Comparison of ENCODE assay signal across 20 cellular contexts in genomic region chr2:50346104-50346503, GRCh38.
DNase-seq lines count a peak whose midpoint lies in the region; ATAC-seq, FAIRE-seq and TF ChIP-seq lines count a peak whose summit lies in the region.
"Had no signal": no experiment of that assay in that cellular context is flagged by ENCODE, and none has a peak within 500 bp of the region (broad histone marks: within the 10 kb centered on the region; RNA-seq: fewer than 3 reads in every experiment).

No MANE protein-coding gene starts in this region.

- H3K9me3 ChIP-seq in SK-N-SH (no peaks in the 10 kb centered on the region), H1 (ENCODE audit: insufficient read depth in 2 of 2, low read depth in 1 of 2, low read length in 1 of 2) (no peaks in the 10 kb centered on the region), lower lobe of right lung (no peaks in the 10 kb centered on the region), suprapubic skin (no peaks in the 10 kb centered on the region), mesenchymal stem cell (ENCODE audit: control insufficient read depth, low read length) (no peaks in the 10 kb centered on the region)
- H3K9me3 ChIP-seq: MG63, tibial nerve had no signal

- H3K4me3 Mint-ChIP-seq in stimulated activated naive CD8-positive, alpha-beta T cell treated with anti-CD3 and anti-CD28 coated beads, Interleukin-15, amount 100 ng/mL, for 72 hours: no peak overlapping the region
- H3K4me3 Mint-ChIP-seq: immature natural killer cell had no signal

- H3K4me3 ChIP-seq in SK-N-SH (ENCODE audit: low read depth in 2 of 2, low read length in 1 of 2) (peak overlapping the region in 1 of 2 experiments; percentile 43; a peak in 1 of 4 replicates), H1 (ENCODE audit: extremely low read depth in 1 of 4, insufficient read depth in 2 of 4, low read depth in 3 of 4, low read length in 4 of 4) (peak overlapping the region; percentile 44 to 79 (median 63); a peak in 7 of 8 replicates), lower lobe of right lung (no peak overlapping the region), suprapubic skin (peak overlapping the region; percentile 36), mesenchymal stem cell (ENCODE audit: insufficient read depth in 1 of 2, low read depth in 1 of 2, low read length in 2 of 2) (no peak overlapping the region)
- H3K4me3 ChIP-seq: MG63 had no signal

- H2AFZ ChIP-seq in SK-N-SH (ENCODE audit: low read depth): no peak overlapping the region
- H2AFZ ChIP-seq in H1 (ENCODE audit: low read length): no peak overlapping the region
- no peak overlapping the region for H2AFZ ChIP-seq in mesenchymal stem cell (ENCODE audit: low read depth, low read length)

- H3K36me3 ChIP-seq in SK-N-SH (replicated peaks in 1 of 2; ENCODE audit: control insufficient read depth in 1 of 2, insufficient read depth in 2 of 2, low read length in 1 of 2) (no peaks in the 10 kb centered on the region), H1 (ENCODE audit: control insufficient read depth in 2 of 4, insufficient read depth in 4 of 4, low read length in 3 of 4) (no peaks in the 10 kb centered on the region), lower lobe of right lung (no peaks in the 10 kb centered on the region), suprapubic skin (no peaks in the 10 kb centered on the region), mesenchymal stem cell (ENCODE audit: control insufficient read depth in 1 of 2, insufficient read depth in 2 of 2, low read depth in 1 of 2, low read length in 2 of 2) (no peaks in the 10 kb centered on the region)
- H3K36me3 ChIP-seq: MG63, tibial nerve had no signal

- no peak overlapping the region for H3K4ac ChIP-seq in H1 (replicated peaks; ENCODE audit: insufficient read length, low read depth, low read length)
- H3K4ac ChIP-seq in mesenchymal stem cell (ENCODE audit: low read depth in 1 of 2, low read length in 2 of 2): no peak overlapping the region

- no peaks in the 10 kb centered on the region for H3K9me3 Mint-ChIP-seq in stimulated activated naive CD8-positive, alpha-beta T cell treated with anti-CD3 and anti-CD28 coated beads, Interleukin-15, amount 100 ng/mL, for 72 hours

- POLR2A ChIA-PET in SK-N-SH (lab: Yijun Ruan, JAX) (no interaction called here), H1 (lab: Charles Lee; ENCODE audit: partially characterized antibody) (interaction anchor here (0.8 to 1.2 kb wide), 2 partner anchors 14 to 149 kb away, joined by 4 read pairs; no protein-coding TSS in a partner anchor)

- no peak overlapping the region for H4K5ac ChIP-seq in H1 (ENCODE audit: insufficient read length, low read depth, low read length)

- peaks cover 38% of the 10 kb centered on the region for H3K27me3 Mint-ChIP-seq in stimulated activated naive CD8-positive, alpha-beta T cell treated with anti-CD3 and anti-CD28 coated beads, Interleukin-15, amount 100 ng/mL, for 72 hours

- no peak overlapping the region for H3K27ac Mint-ChIP-seq in stimulated activated naive CD8-positive, alpha-beta T cell treated with anti-CD3 and anti-CD28 coated beads, Interleukin-15, amount 100 ng/mL, for 72 hours
- H3K27ac Mint-ChIP-seq: activated naive CD4-positive, alpha-beta T cell treated with anti-CD3 and anti-CD28 coated beads, Interleukin-2, amount 50 U/mL, for 72 hours; immature natural killer cell had no signal

- no peak overlapping the region for H3K9ac ChIP-seq in SK-N-SH
- H3K9ac ChIP-seq in H1 (replicated peaks in 1 of 4; ENCODE audit: extremely low read depth in 1 of 4, low read depth in 3 of 4, low read length in 3 of 4): no peak overlapping the region
- H3K9ac ChIP-seq in mesenchymal stem cell (ENCODE audit: low read length): no peak overlapping the region

- no peak overlapping the region for H3K18ac ChIP-seq in H1 (ENCODE audit: extremely low read depth, low read length)
- H3K18ac ChIP-seq in mesenchymal stem cell (ENCODE audit: low read depth in 1 of 2, low read length in 2 of 2): no peak overlapping the region

- intact Hi-C loops in lower lobe of right lung (cut with DNase I): no loop called here

- H3K23ac ChIP-seq in H1 (ENCODE audit: insufficient read length) (no peak overlapping the region), mesenchymal stem cell (ENCODE audit: low read length in 2 of 2) (no peak overlapping the region)

- H3K27me3 ChIP-seq in SK-N-SH (ENCODE audit: insufficient read depth): peaks cover 9% of the 10 kb centered on the region
- peaks cover 0 to 34% (median 23%) of the 10 kb centered on the region in 4 experiments; a peak in 6 of 7 replicates for H3K27me3 ChIP-seq in H1 (replicated peaks in 1 of 4; ENCODE audit: control insufficient read depth in 3 of 4, extremely low read depth in 1 of 4, insufficient read depth in 3 of 4, low read length in 3 of 4)
- peaks cover 30% of the 10 kb centered on the region for H3K27me3 ChIP-seq in lower lobe of right lung (ENCODE audit: low read depth)
- H3K27me3 ChIP-seq in suprapubic skin: peaks cover 59% of the 10 kb centered on the region
- peaks cover 34 to 44% of the 10 kb centered on the region in 2 experiments for H3K27me3 ChIP-seq in mesenchymal stem cell (ENCODE audit: control insufficient read depth in 1 of 2, insufficient read depth in 1 of 2, low read length in 2 of 2)

- no peak overlapping the region for H2BK20ac ChIP-seq in H1 (ENCODE audit: low read length)

- H4K91ac ChIP-seq in H1 (replicated peaks; ENCODE audit: insufficient read length, low read length) (no peak overlapping the region), mesenchymal stem cell (ENCODE audit: low read length) (no peak overlapping the region)

- H2AK5ac ChIP-seq in H1 (ENCODE audit: low read depth, low read length) (no peak overlapping the region), mesenchymal stem cell (ENCODE audit: low read length, severe bottlenecking) (no peak overlapping the region)

- no peak for TF ChIP-seq CTCF in SK-N-SH (IDR thresholded peaks at IDR 0.05)
- TF ChIP-seq CTCF in H1 (IDR thresholded peaks at IDR 0.05; ENCODE audit: control extremely low read depth in 1 of 3, insufficient read depth in 1 of 3, low read depth in 1 of 3, low read length in 3 of 3): peak; percentile 16 to 46 (median 29); a peak in 3 of 4 replicates
- no peak for TF ChIP-seq CTCF in lower lobe of right lung (IDR thresholded peaks at IDR 0.05)
- TF ChIP-seq CTCF in suprapubic skin (IDR thresholded peaks at IDR 0.05): no peak

- no peak for TF ChIP-seq RAD21 in SK-N-SH (IDR thresholded peaks at IDR 0.05; ENCODE audit: low read length)
- TF ChIP-seq RAD21 in H1 (IDR thresholded peaks at IDR 0.05 in 1 of 2, conservative IDR thresholded peaks at IDR 0.05 in 1 of 2; ENCODE audit: low read depth in 2 of 2, low read length in 2 of 2): peak in 1 of 2 experiments; percentile 12; a peak in 1 of 4 replicates

- H2BK120ac ChIP-seq in H1 (replicated peaks; ENCODE audit: low read depth, low read length) (no peak overlapping the region), mesenchymal stem cell (ENCODE audit: low read depth, low read length) (no peak overlapping the region)

- H4K20me1 ChIP-seq in SK-N-SH (ENCODE audit: insufficient read depth) (no peaks in the 10 kb centered on the region), H1 (replicated peaks in 1 of 2; ENCODE audit: control insufficient read depth in 1 of 2, insufficient read depth in 2 of 2, low read length in 2 of 2) (no peaks in the 10 kb centered on the region)

- ATAC-seq in SK-N-SH treated with all-trans-retinoic acid at 6 μM for 48 hours (no peak), lower lobe of right lung (no peak)
- no peak for ATAC-seq in stimulated activated naive CD8-positive, alpha-beta T cell treated with anti-CD3 and anti-CD28 coated beads, Interleukin-15, amount 100 ng/mL, for 72 hours
- ATAC-seq: activated naive CD4-positive, alpha-beta T cell treated with anti-CD3 and anti-CD28 coated beads, Interleukin-2, amount 50 U/mL, for 72 hours; PC-3 had no signal

- no peaks in the 10 kb centered on the region for H3K79me2 ChIP-seq in SK-N-SH (ENCODE audit: insufficient read depth)
- no peaks in the 10 kb centered on the region for H3K79me2 ChIP-seq in H1 (ENCODE audit: control insufficient read depth in 1 of 2, insufficient read depth in 2 of 2, low read length in 2 of 2)

- DNase-seq in SK-N-SH (peak; percentile 50), H1 (ENCODE audit: low read depth in 1 of 2, low spot score in 2 of 2) (peak in 1 of 2 experiments; percentile 67), lower lobe of right lung (peak; percentile 42), suprapubic skin (ENCODE audit: low spot score in 2 of 2) (no peak), pons (ENCODE audit: low spot score) (no peak), mesenchymal stem cell (no peak)
- DNase-seq in stimulated activated naive CD8-positive, alpha-beta T cell treated with anti-CD3 and anti-CD28 coated beads, Interleukin-15, amount 100 ng/mL, for 72 hours: no peak
- DNase-seq: activated CD4-positive, alpha-beta T cell treated with anti-CD3 and anti-CD28 coated beads, Interleukin-2, amount 50 U/mL, for 4 hours; activated T-cell treated with anti-CD3 and anti-CD28 coated beads, Interleukin-2, amount 50 U/mL, for 1 hour; immature natural killer cell; MG63; NCI-H2029; NCI-H524 treated with DMSO at 0.1 percent for 48 hours; PC-3 had no signal

- TF ChIP-seq POLR2A in H1 (IDR thresholded peaks at IDR 0.05; ENCODE audit: control extremely low read depth in 1 of 2, low read depth in 2 of 2, low read length in 2 of 2) (no peak), suprapubic skin (IDR thresholded peaks at IDR 0.05) (no peak)

- FAIRE-seq in H1 (lab: Jason Lieb, UNC): no peak
- FAIRE-seq: HTR-8/SVneo had no signal

- H3F3A ChIP-seq in SK-N-SH (replicated peaks; ENCODE audit: insufficient read depth): no peaks in the 10 kb centered on the region

- peaks cover 15% of the 10 kb centered on the region for H3K23me2 ChIP-seq in H1 (ENCODE audit: low read depth, low read length)

- no peak overlapping the region for H2BK5ac ChIP-seq in H1 (ENCODE audit: low read depth, low read length)
- no peak overlapping the region for H2BK5ac ChIP-seq in mesenchymal stem cell (ENCODE audit: low read depth, low read length, poor library complexity, severe bottlenecking)

- H3K27ac ChIP-seq in SK-N-SH (ENCODE audit: low read depth in 2 of 2, low read length in 1 of 2) (no peak overlapping the region), H1 (ENCODE audit: low read depth, low read length) (no peak overlapping the region), lower lobe of right lung (no peak overlapping the region), suprapubic skin (no peak overlapping the region), mesenchymal stem cell (ENCODE audit: low read length, poor library complexity, severe bottlenecking) (no peak overlapping the region)
- H3K27ac ChIP-seq: 22Rv1, skin epidermis, tibial nerve had no signal

- H4K8ac ChIP-seq in H1 (ENCODE audit: extremely low read depth, insufficient read depth, low read length): peak overlapping the region; percentile 72; the same call in 1 of the 2 replicates
- H4K8ac ChIP-seq in mesenchymal stem cell (ENCODE audit: low read length): no peak overlapping the region

- H3K4me2 ChIP-seq in SK-N-SH: no peak overlapping the region
- peak overlapping the region; percentile 99 for H3K4me2 ChIP-seq in H1 (ENCODE audit: insufficient read depth in 1 of 2, low read depth in 2 of 2, low read length in 2 of 2)
- H3K4me2 ChIP-seq in mesenchymal stem cell (ENCODE audit: low read length, poor library complexity, severe bottlenecking): no peak overlapping the region

- WGBS in SK-N-SH (ENCODE audit: low lambda C conversion rate): 19% methylated on average over 10 of the region's 19 CpGs
- 5% methylated on average over 19 of the region's 19 CpGs; no CpG with 5 or more reads in 1 of the 2 experiments for WGBS in H1 (ENCODE audit: extremely low coverage in 1 of 2, insufficient coverage in 1 of 2, insufficient read length in 1 of 2, insufficient replicate concordance in 2 of 2, low coverage in 1 of 2, low lambda C conversion rate in 2 of 2, missing lambda C conversion rate in 1 of 2), 2 experiments
- WGBS in suprapubic skin: 7% methylated on average over 14 of the region's 19 CpGs
- WGBS in mesenchymal stem cell: 6% methylated on average over 18 of the region's 19 CpGs

- H3K56ac ChIP-seq in H1 (replicated peaks; ENCODE audit: insufficient read length, low read depth, low read length): no peak overlapping the region

- no peaks in the 10 kb centered on the region for H3K9me2 ChIP-seq in SK-N-SH

- H3K4me1 ChIP-seq in SK-N-SH (ENCODE audit: control insufficient read depth in 1 of 2, insufficient read depth in 2 of 2, low read depth in 1 of 2, low read length in 1 of 2): peaks cover 0 to 6% of the 10 kb centered on the region in 2 experiments; a peak in 2 of 4 replicates
- H3K4me1 ChIP-seq in H1 (replicated peaks in 1 of 4; ENCODE audit: control insufficient read depth in 3 of 4, insufficient read depth in 4 of 4, low read length in 3 of 4): peaks cover 3 to 12% (median 7%) of the 10 kb centered on the region in 4 experiments
- H3K4me1 ChIP-seq in lower lobe of right lung: no peaks in the 10 kb centered on the region
- H3K4me1 ChIP-seq in suprapubic skin: peaks cover 11% of the 10 kb centered on the region
- peaks cover 2% of the 10 kb centered on the region for H3K4me1 ChIP-seq in mesenchymal stem cell (ENCODE audit: control insufficient read depth, insufficient read depth, low read depth, low read length)

- no peak overlapping the region for H3K14ac ChIP-seq in H1 (ENCODE audit: insufficient read length)
- H3K14ac ChIP-seq in mesenchymal stem cell (ENCODE audit: low read length in 2 of 2): no peak overlapping the region

- H2BK15ac ChIP-seq in H1 (ENCODE audit: low read length): no peak overlapping the region
- H2BK15ac ChIP-seq in mesenchymal stem cell (ENCODE audit: low read depth, poor library complexity, severe bottlenecking): no peak overlapping the region

- no peaks in the 10 kb centered on the region for H3K4me1 Mint-ChIP-seq in stimulated activated naive CD8-positive, alpha-beta T cell treated with anti-CD3 and anti-CD28 coated beads, Interleukin-15, amount 100 ng/mL, for 72 hours
- H3K4me1 Mint-ChIP-seq: immature natural killer cell had no signal

- H2BK12ac ChIP-seq in H1 (ENCODE audit: low read depth, low read length) (no peak overlapping the region), mesenchymal stem cell (ENCODE audit: low read length in 2 of 2) (no peak overlapping the region)

- CTCF ChIA-PET in SK-N-SH (lab: Yijun Ruan, JAX) (interaction anchor here (0.6 to 2.1 kb wide), 6 partner anchors 8 to 1049 kb away, joined by 3 to 11 read pairs (median 3); no protein-coding TSS in a partner anchor), H1 (lab: Charles Lee; ENCODE audit: partially characterized antibody) (interaction anchor here (1.0 to 4.4 kb wide), 11 partner anchors 15 to 575 kb away, joined by 3 to 29 read pairs (median 9); no protein-coding TSS in a partner anchor)

- H3K79me1 ChIP-seq in H1 (ENCODE audit: low read depth, low read length) (no peaks in the 10 kb centered on the region), mesenchymal stem cell (replicated peaks; ENCODE audit: low read length, poor library complexity, severe bottlenecking) (no peaks in the 10 kb centered on the region)

- TF ChIP-seq EP300 in SK-N-SH (IDR thresholded peaks at IDR 0.05; ENCODE audit: borderline replicate concordance in 1 of 2, low read depth in 1 of 2, low read length in 1 of 2) (no peak), H1 (IDR thresholded peaks at IDR 0.05; ENCODE audit: borderline replicate concordance in 1 of 2, low read depth in 2 of 2, low read length in 2 of 2) (no peak), suprapubic skin (IDR thresholded peaks at IDR 0.05) (no peak)

Comparison
In these comparisons a context has a peak if more than half of its experiments do, and no peak if none do; other contexts are left out.
1. DNase-seq: peak in SK-N-SH (single experiment) and lower lobe of right lung (single experiment); none in suprapubic skin (0 of 2), pons (single experiment), stimulated activated naive CD8-positive, alpha-beta T cell treated with anti-CD3 and anti-CD28 coated beads, Interleukin-15, amount 100 ng/mL, for 72 hours (0 of 2) and mesenchymal stem cell (single experiment).
2. H3K4me2 ChIP-seq: peak in H1 (2 of 2); none in SK-N-SH (single experiment) and mesenchymal stem cell (single experiment).
3. H3K4me3 ChIP-seq: peak in H1 (4 of 4) and suprapubic skin (single experiment); none in lower lobe of right lung (single experiment) and mesenchymal stem cell (0 of 2).
4. CTCF ChIP-seq: peak in H1 (3 of 3); none in SK-N-SH (single experiment), lower lobe of right lung (single experiment) and suprapubic skin (0 of 2).
5. Of the 17 proteins assayed by ChIP-seq in both H1 and SK-N-SH: peak only in H1: CTCF and TEAD4; only in SK-N-SH: none; in both: none; in neither: 14; mixed calls (peak in some experiments, not most) for 1.